22 cellular contexts compared by ENCODE assay signal in the genomic region with DNA sequence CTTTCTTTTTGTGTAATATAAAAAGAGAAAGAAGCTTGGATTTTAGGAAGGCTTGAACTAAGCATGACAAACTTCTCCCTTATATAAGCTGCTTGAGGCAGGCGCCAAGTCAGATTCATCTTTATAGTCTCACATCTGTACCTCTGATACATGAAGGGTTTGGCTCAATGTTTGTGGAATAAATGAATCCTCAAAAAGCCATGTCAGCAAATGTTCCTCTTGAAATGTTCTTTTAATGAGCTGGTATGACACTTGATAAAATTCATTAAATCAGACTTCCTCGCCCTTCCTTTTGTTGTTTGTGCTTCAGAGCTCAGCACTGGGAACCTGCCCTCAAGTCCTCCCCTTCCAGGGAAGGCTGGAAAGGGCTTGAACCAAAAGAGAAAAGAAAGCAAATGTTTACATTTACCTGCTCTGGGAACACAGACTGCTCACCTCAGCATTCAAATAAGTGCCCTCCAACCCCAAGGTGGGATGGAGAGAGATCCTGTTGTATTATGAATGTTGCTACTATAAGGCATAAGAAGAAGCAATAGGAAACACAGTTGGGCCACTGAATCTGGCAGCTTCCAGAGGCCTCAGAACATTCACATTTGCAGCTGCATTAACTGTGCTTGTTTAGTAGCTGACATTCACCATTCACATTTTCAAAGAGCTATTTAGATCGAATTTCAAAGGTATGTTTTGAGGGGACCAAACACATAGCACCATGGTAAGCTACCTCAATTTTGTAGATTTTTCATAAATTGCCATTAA.
A peak's percentile ranks its signal among the peaks of the same experiment; 100 is the strongest.
DNase-seq lines count a peak whose midpoint lies in the region; ATAC-seq, FAIRE-seq and TF ChIP-seq lines count a peak whose summit lies in the region.
"Had no signal": no experiment of that assay in that cellular context is flagged by ENCODE, and none has a peak within 500 bp of the region (broad histone marks: within the 10 kb centered on the region; RNA-seq: fewer than 3 reads in every experiment).

No MANE protein-coding gene starts in this region.

- no peak overlapping the region for H3K9ac ChIP-seq in mammary epithelial cell (ENCODE audit: insufficient read depth, low read length)

- CTCF ChIA-PET in A549 (lab: Yijun Ruan, JAX), result interaction anchor here (0.7 to 0.9 kb wide), 2 partner anchors 186 to 374 kb away, joined by 3 to 4 read pairs; no protein-coding TSS in a partner anchor
- CTCF ChIA-PET in mammary epithelial cell (lab: Charles Lee; ENCODE audit: low non-redundant PET), result no interaction called here

- H3K4me2 ChIP-seq in A549 (no peak overlapping the region), GM23338 (no peak overlapping the region), mammary epithelial cell (ENCODE audit: insufficient read depth, low read depth, low read length) (no peak overlapping the region)

- no peaks in the 10 kb centered on the region for H3K36me3 ChIP-seq in GM23338 (ENCODE audit: insufficient read depth)
- no peaks in the 10 kb centered on the region for H3K36me3 ChIP-seq in mammary epithelial cell (ENCODE audit: insufficient read depth, low read length)
- H3K36me3 ChIP-seq: pancreas, thyroid gland had no signal

- H3K79me2 ChIP-seq in GM23338 (replicated peaks; ENCODE audit: insufficient read depth) (no peaks in the 10 kb centered on the region), mammary epithelial cell (ENCODE audit: insufficient read depth, low read length) (no peaks in the 10 kb centered on the region)

- H3K27ac ChIP-seq in A549 (no peak overlapping the region), GM23338 (ENCODE audit: low read depth) (peak overlapping the region; percentile 11; the same call in 1 of the 2 replicates), mammary epithelial cell (ENCODE audit: insufficient read depth, low read depth, low read length) (no peak overlapping the region)
- H3K27ac ChIP-seq: pancreas, thyroid gland had no signal

- H3F3A ChIP-seq in GM23338 (replicated peaks; ENCODE audit: low read depth), result no peaks in the 10 kb centered on the region

- no peak overlapping the region for H3K4me3 Mint-ChIP-seq in GM23338
- no peak overlapping the region for H3K4me3 Mint-ChIP-seq in chondrocyte (ENCODE audit: unreplicated experiment)
- H3K4me3 Mint-ChIP-seq: activated B cell treated with CpG ODN at 0.5 μM for 24 hours; activated CD4-positive, alpha-beta memory T cell treated with anti-CD3 and anti-CD28 coated beads, Interleukin-2, amount 10 ng/mL, durations not matched to agents 7 days and 5 days; activated naive CD4-positive, alpha-beta T cell treated with anti-CD3 and anti-CD28 coated beads for 36 hours; CD14-positive monocyte; naive thymus-derived CD8-positive, alpha-beta T cell had no signal

- no peaks in the 10 kb centered on the region for H3K9me2 ChIP-seq in GM23338 (ENCODE audit: insufficient read depth)

- no peak for TF ChIP-seq RAD21 in A549 (conservative IDR thresholded peaks at IDR 0.05 in 1 of 2, IDR thresholded peaks at IDR 0.05 in 1 of 2)

- FAIRE-seq in A549 (lab: Jason Lieb, UNC) (no peak), islet of Langerhans (lab: Jason Lieb, UNC) (peak; percentile 68)
- FAIRE-seq: pancreas had no signal

- no peak for ATAC-seq in A549
- peak; percentile 70 for ATAC-seq in GM23338
- ATAC-seq in HG03342 (IDR thresholded peaks at IDR 0.05; ENCODE audit: unreplicated experiment), result no peak
- ATAC-seq: left cardiac atrium; naive thymus-derived CD8-positive, alpha-beta T cell; pancreas had no signal

- no peak for TF ChIP-seq POLR2A in A549 (IDR thresholded peaks at IDR 0.05; ENCODE audit: low read length)

- H3K36me3 Mint-ChIP-seq in GM23338 (ENCODE audit: low read depth), result no peaks in the 10 kb centered on the region
- no peaks in the 10 kb centered on the region for H3K36me3 Mint-ChIP-seq in chondrocyte (ENCODE audit: low read depth)
- H3K36me3 Mint-ChIP-seq: CD14-positive monocyte; naive thymus-derived CD8-positive, alpha-beta T cell had no signal

- H3K27me3 Mint-ChIP-seq in GM23338 (ENCODE audit: insufficient read depth, low read depth, poor library complexity) (peaks cover 1% of the 10 kb centered on the region), chondrocyte (ENCODE audit: low read depth) (no peaks in the 10 kb centered on the region)
- H3K27me3 Mint-ChIP-seq: activated B cell treated with CpG ODN at 0.5 μM for 24 hours; activated CD4-positive, alpha-beta memory T cell treated with anti-CD3 and anti-CD28 coated beads, Interleukin-2, amount 10 ng/mL, durations not matched to agents 7 days and 5 days had no signal

- dilution Hi-C loops in mammary epithelial cell (cut with HindIII; ENCODE audit: low sequenced_read_pairs), result no loop called here

- no peaks in the 10 kb centered on the region for H4K20me1 ChIP-seq in GM23338 (replicated peaks; ENCODE audit: insufficient read depth)
- H4K20me1 ChIP-seq in mammary epithelial cell (ENCODE audit: insufficient read depth, low read length), result no peaks in the 10 kb centered on the region

- H3K4me1 ChIP-seq in A549 (peaks cover 15% of the 10 kb centered on the region; the same call in 1 of the 3 replicates), GM23338 (ENCODE audit: insufficient read depth) (peaks cover 8% of the 10 kb centered on the region), mammary epithelial cell (ENCODE audit: insufficient read depth, low read length) (no peaks in the 10 kb centered on the region)
- H3K4me1 ChIP-seq: pancreas, thyroid gland had no signal

- intact Hi-C loops in mammary epithelial cell (cut with micrococcal nuclease), result loop anchor here (5.0 kb wide), 1 partner anchor 189 kb away; no protein-coding TSS in a partner anchor

- H2AFZ ChIP-seq in GM23338, result no peak overlapping the region
- H2AFZ ChIP-seq in mammary epithelial cell (ENCODE audit: low read depth, low read length), result no peak overlapping the region

- BruUV-seq in mammary epithelial cell (replicated peaks; lab: Mats Ljungman, UMichigan), result no TSS peak

- POLR2A ChIA-PET in A549 (lab: Yijun Ruan, JAX), result no interaction called here

- DNase-seq in A549 (ENCODE audit: low read depth in 1 of 2, low spot score in 1 of 2), result no peak
- DNase-seq in GM23338 (ENCODE audit: low spot score), result peak; percentile 33
- peak; percentile 75 for DNase-seq in NCI-H748 (lab: John Stamatoyannopoulos, UW; ENCODE audit: unreplicated experiment)
- no peak for DNase-seq in mammary epithelial cell
- DNase-seq in NCI-H187 treated with DMSO at 0.1 percent for 48 hours (lab: John Stamatoyannopoulos, UW), result no peak
- DNase-seq in chondrocyte (ENCODE audit: low spot score), result no peak
- DNase-seq: activated B cell treated with CpG ODN at 0.5 μM for 24 hours; activated CD4-positive, alpha-beta memory T cell treated with anti-CD3 and anti-CD28 coated beads, Interleukin-2, amount 10 ng/mL, durations not matched to agents 7 days and 5 days; activated naive CD4-positive, alpha-beta T cell treated with anti-CD3 and anti-CD28 coated beads for 36 hours; activated T-cell treated with anti-CD3 and anti-CD28 coated beads, Interleukin-2, amount 50 U/mL, for 1 hour; central memory CD4-positive, alpha-beta T cell; GF-D8; KBM-7; left cardiac atrium; naive thymus-derived CD8-positive, alpha-beta T cell; pancreas; RPMI8226; T-helper 9 cell; thyroid gland had no signal

- H3K4me3 ChIP-seq in A549 (no peak overlapping the region), GM23338 (no peak overlapping the region), mammary epithelial cell (replicated peaks in 1 of 3; ENCODE audit: insufficient read depth in 1 of 3, low read depth in 2 of 3, low read length in 3 of 3) (no peak overlapping the region)
- H3K4me3 ChIP-seq: pancreas, thyroid gland had no signal

- peaks cover 23% of the 10 kb centered on the region for H3K4me1 Mint-ChIP-seq in GM23338
- peaks cover 10% of the 10 kb centered on the region for H3K4me1 Mint-ChIP-seq in chondrocyte (ENCODE audit: low read depth)
- H3K4me1 Mint-ChIP-seq: activated B cell treated with CpG ODN at 0.5 μM for 24 hours; activated CD4-positive, alpha-beta memory T cell treated with anti-CD3 and anti-CD28 coated beads, Interleukin-2, amount 10 ng/mL, durations not matched to agents 7 days and 5 days; CD14-positive monocyte; naive thymus-derived CD8-positive, alpha-beta T cell had no signal

- WGBS in A549 (ENCODE audit: missing lambda C conversion rate), result 83% methylated on average over 3 of the region's 3 CpGs
- 86% methylated on average over 3 of the region's 3 CpGs for WGBS in mammary epithelial cell (ENCODE audit: low coverage, missing lambda C conversion rate)

- H3K27ac Mint-ChIP-seq in GM23338 (peak overlapping the region; percentile 82), chondrocyte (ENCODE audit: unreplicated experiment) (no peak overlapping the region)
- H3K27ac Mint-ChIP-seq: activated B cell treated with CpG ODN at 0.5 μM for 24 hours; activated CD4-positive, alpha-beta memory T cell treated with anti-CD3 and anti-CD28 coated beads, Interleukin-2, amount 10 ng/mL, durations not matched to agents 7 days and 5 days; activated naive CD4-positive, alpha-beta T cell treated with anti-CD3 and anti-CD28 coated beads for 36 hours; CD14-positive monocyte; naive thymus-derived CD8-positive, alpha-beta T cell had no signal

- no peak for TF ChIP-seq EP300 in A549 (IDR thresholded peaks at IDR 0.05)

- in situ Hi-C loops in mammary epithelial cell (cut with MboI; ENCODE audit: low sequenced_read_pairs in 2 of 2), result loop anchor here in 1 of 2 donors (25.0 kb wide), 1 partner anchor 331 kb away; no protein-coding TSS in a partner anchor

- H3K9me3 ChIP-seq in A549 (no peaks in the 10 kb centered on the region), mammary epithelial cell (replicated peaks; ENCODE audit: insufficient read depth, low read length) (no peaks in the 10 kb centered on the region)
- H3K9me3 ChIP-seq: pancreas, thyroid gland had no signal

- H3K9me3 Mint-ChIP-seq in GM23338 (no peaks in the 10 kb centered on the region), chondrocyte (ENCODE audit: low read depth) (no peaks in the 10 kb centered on the region)
- H3K9me3 Mint-ChIP-seq: activated CD4-positive, alpha-beta memory T cell treated with anti-CD3 and anti-CD28 coated beads, Interleukin-2, amount 10 ng/mL, durations not matched to agents 7 days and 5 days; CD14-positive monocyte; naive thymus-derived CD8-positive, alpha-beta T cell had no signal

- no peak for TF ChIP-seq CTCF in A549 (IDR thresholded peaks at IDR 0.05)
- TF ChIP-seq CTCF in GM23338 (conservative IDR thresholded peaks at IDR 0.05; ENCODE audit: low read depth in 2 of 2), result no peak
- TF ChIP-seq CTCF in mammary epithelial cell (conservative IDR thresholded peaks at IDR 0.05 in 1 of 2, IDR thresholded peaks at IDR 0.05 in 1 of 2; ENCODE audit: extremely low read depth in 1 of 2, insufficient read depth in 1 of 2, low read depth in 1 of 2, low read length in 2 of 2), result no peak
- no peak for TF ChIP-seq CTCF in chondrocyte (IDR thresholded peaks at IDR 0.05)

- H3K27me3 ChIP-seq in GM23338 (ENCODE audit: insufficient read depth) (no peaks in the 10 kb centered on the region), mammary epithelial cell (ENCODE audit: insufficient read depth, low read length) (no peaks in the 10 kb centered on the region)
- H3K27me3 ChIP-seq: pancreas, thyroid gland had no signal

TF ChIP-seq in A549, 52 proteins besides CTCF, POLR2A, EP300 and RAD21:
- TF ChIP-seq MAFK (IDR thresholded peaks at IDR 0.05; ENCODE audit: partially characterized antibody), result peak; percentile 92
- no peak for TF ChIP-seq SREBF2 (IDR thresholded peaks at IDR 0.05)

TF ChIP-seq in GM23338, 12 proteins besides CTCF, POLR2A, EP300 and RAD21 (continues in another document):
- TF ChIP-seq EZH2 (IDR thresholded peaks at IDR 0.05; ENCODE audit: low read depth, unreplicated experiment) (no peak), ZNF114 (CRISPR knock-in tag; IDR thresholded peaks at IDR 0.05) (no peak)

Comparison
In these comparisons a context has a peak if more than half of its experiments do, and no peak if none do; other contexts are left out.
1. DNase-seq: peak in GM23338 (single experiment) and NCI-H748 (single experiment); none in A549 (0 of 2), mammary epithelial cell (single experiment), NCI-H187 treated with DMSO at 0.1 percent for 48 hours (single experiment) and chondrocyte (single experiment).